12 cellular contexts compared by ENCODE assay signal in the genomic region with DNA sequence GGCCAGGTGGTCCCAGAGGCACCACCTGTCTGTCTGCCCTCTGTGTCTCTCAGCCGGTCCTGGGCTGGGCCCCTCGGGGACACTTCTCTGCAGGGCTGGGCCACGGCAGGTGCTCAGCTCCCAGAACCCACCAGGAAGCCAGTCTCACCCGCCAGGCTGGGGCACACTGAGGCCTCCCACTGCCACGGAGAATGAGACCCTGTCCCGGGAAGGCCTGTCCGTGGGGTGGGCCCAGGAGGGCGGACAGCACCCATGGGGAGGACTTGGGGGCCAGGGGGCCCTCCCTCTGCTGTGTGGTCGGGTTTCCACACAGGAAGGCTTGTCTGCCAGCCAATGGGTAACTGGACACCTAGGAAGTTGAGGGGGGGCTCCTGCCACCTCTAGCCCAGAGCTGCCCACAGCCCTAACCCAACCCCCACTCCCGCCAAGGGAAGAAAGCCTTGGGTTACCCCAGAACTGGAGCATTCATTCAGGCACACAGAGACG. TPM values are rescaled to one million over a fixed set of nuclear protein-coding genes. Genes with fewer than 3 reads are reported as not detected.
DNase-seq lines count a peak whose midpoint lies in the region; TF ChIP-seq lines count a peak whose summit lies in the region.
"Had no signal": no experiment of that assay in that cellular context is flagged by ENCODE, and none has a peak within 500 bp of the region (broad histone marks: within the 10 kb centered on the region; RNA-seq: fewer than 3 reads in every experiment).

No MANE protein-coding gene starts in this region.

- peak overlapping the region; percentile 64 to 74 (median 68) for H3K9ac ChIP-seq in skeletal muscle tissue (ENCODE audit: low read depth in 1 of 3, low read length in 3 of 3)

- H3K4me1 ChIP-seq in skeletal muscle tissue (ENCODE audit: control insufficient read depth in 3 of 3, insufficient read depth in 3 of 3, low read length in 3 of 3): peaks cover 37 to 47% (median 43%) of the 10 kb centered on the region in 3 donors
- H3K4me1 ChIP-seq in sigmoid colon: peaks cover 2 to 49% (median 41%) of the 10 kb centered on the region in 4 donors

- H3K4me3 ChIP-seq in skeletal muscle tissue (ENCODE audit: low read length in 3 of 3): peak overlapping the region; percentile 48 to 64 (median 61)
- peak overlapping the region in 2 of 4 donors; percentile 23 to 34 for H3K4me3 ChIP-seq in sigmoid colon
- H3K4me3 ChIP-seq: mucosa of descending colon had no signal

- TF ChIP-seq EP300 in sigmoid colon (IDR thresholded peaks at IDR 0.05): no peak

- 23 to 35% methylated on average over 11 of the region's 11 CpGs for WGBS in sigmoid colon, 2 donors

- no peaks in the 10 kb centered on the region for H3K9me3 ChIP-seq in skeletal muscle tissue (ENCODE audit: control insufficient read depth in 3 of 3, low read length in 3 of 3)
- H3K9me3 ChIP-seq in sigmoid colon: no peaks in the 10 kb centered on the region
- H3K9me3 ChIP-seq: mucosa of descending colon had no signal

- DNase-seq in NCI-H1092 treated with DMSO at 0.1 percent for 48 hours (lab: John Stamatoyannopoulos, UW) (peak; percentile 49), NCI-H1092 (lab: John Stamatoyannopoulos, UW) (no peak), NCI-H128 (lab: John Stamatoyannopoulos, UW; ENCODE audit: unreplicated experiment) (peak; percentile 31), cerebellar cortex (ENCODE audit: low spot score) (no peak), sigmoid colon (no peak), kidney tubule cell (ENCODE audit: low spot score) (no peak)

- H3K27me3 ChIP-seq in skeletal muscle tissue (ENCODE audit: control insufficient read depth in 3 of 3, insufficient read depth in 3 of 3, low read length in 3 of 3): peaks cover 0 to 21% (median 16%) of the 10 kb centered on the region in 3 donors
- H3K27me3 ChIP-seq in sigmoid colon: peaks cover 12 to 31% (median 30%) of the 10 kb centered on the region in 3 donors

- TF ChIP-seq CTCF in sigmoid colon (IDR thresholded peaks at IDR 0.05): no peak

- H3K27ac ChIP-seq in cingulate gyrus (ENCODE audit: low read depth, low read length): peak overlapping the region; percentile 95
- H3K27ac ChIP-seq in skeletal muscle tissue (ENCODE audit: low read depth, low read length): peak overlapping the region; percentile 81
- no peak overlapping the region for H3K27ac ChIP-seq in sigmoid colon

- no peak for TF ChIP-seq POLR2A in sigmoid colon (IDR thresholded peaks at IDR 0.05)

- H3K36me3 ChIP-seq in skeletal muscle tissue (ENCODE audit: control insufficient read depth in 3 of 3, insufficient read depth in 3 of 3, low read length in 3 of 3) (peaks cover under 1 to 4% (median 1%) of the 10 kb centered on the region in 3 donors), sigmoid colon (no peaks in the 10 kb centered on the region)

- intact Hi-C loops in sigmoid colon (cut with DNase I): loop anchor here (5.0 kb wide), 1 partner anchor 50 kb away; the partner anchor contains the start of genes ANAPC2 and SSNA1

RNA-seq across cellular contexts. Expression of gene TUBB4B, which starts 4.1 kb away (rescaled TPM):
- 97.1 TPM for total RNA-seq in skeletal muscle tissue
- 100 to 1,000 TPM; 141 to 196 (median 164) TPM for total RNA-seq in sigmoid colon
- 100 to 1,000 TPM; 292 to 505 (median 444) TPM for polyA plus RNA-seq in sigmoid colon

RNA-seq across cellular contexts. Expression of gene SLC34A3, which starts 6.3 kb away (rescaled TPM):
- not detected for total RNA-seq in skeletal muscle tissue
- not detected for total RNA-seq in sigmoid colon
- polyA plus RNA-seq in sigmoid colon: not detected
- total RNA-seq: dermis microvascular lymphatic vessel endothelial cell, H9, mucosa of descending colon, RPMI7951 had no signal

RNA-seq across cellular contexts. Expression of gene RNF224, which starts 9.7 kb away (rescaled TPM):
- total RNA-seq in skeletal muscle tissue: not detected
- total RNA-seq in sigmoid colon: not detected
- polyA plus RNA-seq in sigmoid colon: under 1 TPM in 1 of 3 donors, not detected in 2; 0.04 TPM
- total RNA-seq: mucosa of descending colon, RPMI7951 had no signal

RNA-seq across cellular contexts. Expression of gene CYSRT1, which starts 12.0 kb away (rescaled TPM):
- total RNA-seq in skeletal muscle tissue (not detected), sigmoid colon (under 1 TPM in 1 of 4 donors, not detected in 3; 0.33 TPM)
- 1 to 10 TPM in 1 of 3 donors, under 1 TPM in 1, not detected in 1; 0.54 to 1.2 TPM for polyA plus RNA-seq in sigmoid colon
- total RNA-seq: mucosa of descending colon had no signal

RNA-seq across cellular contexts. Expression of gene STPG3, which starts 14.1 kb away (rescaled TPM):
- total RNA-seq in skeletal muscle tissue (not detected), sigmoid colon (not detected)
- not detected for polyA plus RNA-seq in sigmoid colon
- total RNA-seq: dermis microvascular lymphatic vessel endothelial cell, H9, mucosa of descending colon, RPMI7951 had no signal

Comparison
In these comparisons a context has a peak if more than half of its experiments do, and no peak if none do; other contexts are left out.
1. DNase-seq: peak in NCI-H1092 treated with DMSO at 0.1 percent for 48 hours (single experiment) and NCI-H128 (single experiment); none in NCI-H1092 (single experiment), cerebellar cortex (single experiment), sigmoid colon (single experiment) and kidney tubule cell (single experiment).
2. H3K27ac ChIP-seq: peak in cingulate gyrus (single experiment) and skeletal muscle tissue (single experiment); none in sigmoid colon (0 of 4).